8 cellular contexts compared by ENCODE assay signal in the genomic region with DNA sequence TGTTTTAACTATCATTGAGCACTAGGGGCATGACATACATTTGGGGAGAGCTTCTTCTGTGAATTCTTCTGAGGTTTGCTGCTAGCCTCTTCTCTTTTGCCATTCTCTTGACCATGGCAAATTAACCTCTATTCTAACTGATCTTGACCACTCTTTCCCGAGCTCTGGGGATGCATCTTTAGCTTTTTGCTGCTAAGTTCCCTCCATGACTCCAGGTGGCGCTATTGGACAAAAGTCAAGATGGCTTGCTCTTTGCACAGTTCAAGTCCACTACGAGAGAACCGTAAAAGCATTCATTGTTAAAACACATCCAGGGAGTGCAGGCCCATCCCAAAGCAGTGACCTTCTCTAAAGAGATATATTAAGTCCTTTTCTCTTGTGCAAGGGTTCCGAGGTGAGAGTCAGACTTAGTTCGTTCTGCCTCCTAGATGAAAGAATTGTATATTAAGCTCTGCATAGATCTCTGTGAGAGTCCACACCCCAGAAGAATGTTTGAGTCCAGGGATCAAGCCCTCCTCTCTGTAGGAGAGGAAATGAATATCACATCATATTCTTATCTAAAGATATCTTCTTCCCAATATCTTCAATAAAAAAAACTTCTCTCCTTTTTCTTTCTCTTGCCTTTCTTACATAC.
DNase-seq lines count a peak whose midpoint lies in the region; ATAC-seq, FAIRE-seq and TF ChIP-seq lines count a peak whose summit lies in the region.

No MANE protein-coding gene starts in this region.

- no peaks in the 10 kb centered on the region for H3K79me2 ChIP-seq in keratinocyte (ENCODE audit: control insufficient read depth, insufficient read depth, low read length)

- H3K27ac Mint-ChIP-seq in natural killer cell treated with Interleukin-12 subunit alpha and Interleukin-12 subunit beta and Interleukin-15 and Interleukin-18, amount 100 ng/mL, for 72 hours, result no peak overlapping the region

- dilution Hi-C loops in keratinocyte (cut with MboI; ENCODE audit: extremely low pct_ligation_motif_present, low sequenced_read_pairs), result no loop called here

- H3K27ac ChIP-seq in keratinocyte (ENCODE audit: control insufficient read depth, insufficient read depth, low read length), result no peak overlapping the region

- H3K27me3 ChIP-seq in adipocyte (replicated peaks; ENCODE audit: control insufficient read depth, insufficient read depth, low read length), result no peaks in the 10 kb centered on the region
- no peaks in the 10 kb centered on the region for H3K27me3 ChIP-seq in keratinocyte (ENCODE audit: control insufficient read depth, extremely low read depth, insufficient read depth, low read length)

- FAIRE-seq in keratinocyte (lab: Jason Lieb, UNC), result no peak

- H4K20me1 ChIP-seq in keratinocyte (ENCODE audit: control insufficient read depth, extremely low read depth, insufficient read depth, low read length), result no peaks in the 10 kb centered on the region

- H3K4me3 Mint-ChIP-seq in natural killer cell treated with Interleukin-12 subunit alpha and Interleukin-12 subunit beta and Interleukin-15 and Interleukin-18, amount 100 ng/mL, for 72 hours, result no peak overlapping the region

- H3K9me3 ChIP-seq in adipocyte (ENCODE audit: control insufficient read depth, low read length), result no peaks in the 10 kb centered on the region
- H3K9me3 ChIP-seq in keratinocyte (ENCODE audit: control insufficient read depth, low read depth, low read length), result no peaks in the 10 kb centered on the region

- H3K4me1 Mint-ChIP-seq in natural killer cell treated with Interleukin-12 subunit alpha and Interleukin-12 subunit beta and Interleukin-15 and Interleukin-18, amount 100 ng/mL, for 72 hours (ENCODE audit: low read depth in 2 of 2), result no peaks in the 10 kb centered on the region

- peak; percentile 1 for DNase-seq in EL
- peak; percentile 30 for DNase-seq in NCI-H2196 treated with DMSO at 0.1 percent for 48 hours (lab: John Stamatoyannopoulos, UW; ENCODE audit: unreplicated experiment)
- DNase-seq in adipocyte (ENCODE audit: low read depth), result peak; percentile 60
- DNase-seq in keratinocyte (ENCODE audit: low read depth, low spot score), result no peak
- DNase-seq in natural killer cell treated with Interleukin-12 subunit alpha and Interleukin-12 subunit beta and Interleukin-15 and Interleukin-18, amount 100 ng/mL, for 72 hours (ENCODE audit: low spot score), result no peak
- DNase-seq in cerebellar nuclear complex (lab: John Stamatoyannopoulos, UW), result no peak

- no peak overlapping the region for H2AFZ ChIP-seq in keratinocyte (ENCODE audit: control insufficient read depth, low read length)

- no peak overlapping the region for H3K4me2 ChIP-seq in keratinocyte (ENCODE audit: control insufficient read depth, extremely low read depth, insufficient read depth, low read depth, low read length)

- peak in 2 of 3 experiments; percentile 35 to 40 for TF ChIP-seq CTCF in keratinocyte (optimal IDR thresholded peaks at IDR 0.05 in 1 of 3, IDR thresholded peaks at IDR 0.05 in 1 of 3, conservative IDR thresholded peaks at IDR 0.05 in 1 of 3; ENCODE audit: extremely low read depth in 1 of 3, insufficient read depth in 2 of 3, low read length in 3 of 3)

- no peaks in the 10 kb centered on the region for H3K36me3 ChIP-seq in adipocyte (ENCODE audit: control insufficient read depth, insufficient read depth, low read length, severe bottlenecking)
- H3K36me3 ChIP-seq in keratinocyte (ENCODE audit: control insufficient read depth in 2 of 2, extremely low read depth in 1 of 2, insufficient read depth in 2 of 2, low read length in 2 of 2), result no peaks in the 10 kb centered on the region

- H3K9ac ChIP-seq in adipocyte (ENCODE audit: low read length) (no peak overlapping the region), keratinocyte (ENCODE audit: control insufficient read depth, extremely low read depth, insufficient read depth, low read length) (no peak overlapping the region)

- ATAC-seq in HG03039 (IDR thresholded peaks at IDR 0.05; ENCODE audit: unreplicated experiment), result peak; percentile 59
- ATAC-seq in natural killer cell treated with Interleukin-12 subunit alpha and Interleukin-12 subunit beta and Interleukin-15 and Interleukin-18, amount 100 ng/mL, for 72 hours, result no peak
- no peak for ATAC-seq in HG02840 (IDR thresholded peaks at IDR 0.05; ENCODE audit: low FRiP score, unreplicated experiment)

- H3K4me3 ChIP-seq in adipocyte (ENCODE audit: low read length) (no peak overlapping the region), keratinocyte (ENCODE audit: control insufficient read depth in 2 of 3, extremely low read depth in 1 of 3, insufficient read depth in 2 of 3, low read depth in 1 of 3, low read length in 3 of 3) (no peak overlapping the region)

- H3K27me3 Mint-ChIP-seq in natural killer cell treated with Interleukin-12 subunit alpha and Interleukin-12 subunit beta and Interleukin-15 and Interleukin-18, amount 100 ng/mL, for 72 hours, result no peaks in the 10 kb centered on the region

- H3K9me3 Mint-ChIP-seq in natural killer cell treated with Interleukin-12 subunit alpha and Interleukin-12 subunit beta and Interleukin-15 and Interleukin-18, amount 100 ng/mL, for 72 hours, result peaks cover 11% of the 10 kb centered on the region

- H3K9me1 ChIP-seq in keratinocyte (ENCODE audit: control insufficient read depth, extremely low read depth, insufficient read depth, low read length), result no peaks in the 10 kb centered on the region

- no peaks in the 10 kb centered on the region for H3K4me1 ChIP-seq in adipocyte (ENCODE audit: control insufficient read depth, insufficient read depth, low read length)
- H3K4me1 ChIP-seq in keratinocyte (ENCODE audit: control insufficient read depth, extremely low read depth, insufficient read depth, low read length), result no peaks in the 10 kb centered on the region

- H3K36me3 Mint-ChIP-seq in natural killer cell treated with Interleukin-12 subunit alpha and Interleukin-12 subunit beta and Interleukin-15 and Interleukin-18, amount 100 ng/mL, for 72 hours, result no peaks in the 10 kb centered on the region

Comparison
In these comparisons a context has a peak if more than half of its experiments do, and no peak if none do; other contexts are left out.
1. DNase-seq: peak in EL (single experiment), NCI-H2196 treated with DMSO at 0.1 percent for 48 hours (single experiment) and adipocyte (single experiment); none in keratinocyte (single experiment), natural killer cell treated with Interleukin-12 subunit alpha and Interleukin-12 subunit beta and Interleukin-15 and Interleukin-18, amount 100 ng/mL, for 72 hours (single experiment) and cerebellar nuclear complex (0 of 2).